17 cellular contexts compared by ENCODE assay signal in the genomic region with DNA sequence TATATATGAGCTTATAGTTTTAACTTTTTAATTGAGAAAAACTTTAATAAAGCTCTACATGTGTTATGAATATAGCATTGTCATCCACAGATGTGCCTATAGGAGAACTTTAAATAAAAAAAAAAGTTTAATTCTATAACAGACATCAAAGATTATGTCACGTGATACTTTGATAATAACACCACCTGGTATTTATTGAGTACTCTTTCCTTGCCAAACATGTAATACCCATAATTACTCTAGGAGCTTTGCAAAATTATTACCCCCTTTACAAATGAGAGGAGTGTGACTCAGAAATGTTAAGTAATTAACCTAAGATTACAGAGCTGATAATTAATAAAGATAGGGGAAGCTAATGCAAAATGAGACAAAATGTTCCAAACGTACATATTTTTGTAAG. TPM values are rescaled to one million over a fixed set of nuclear protein-coding genes. Genes with fewer than 3 reads are reported as not detected.
DNase-seq lines count a peak whose midpoint lies in the region; ATAC-seq and TF ChIP-seq lines count a peak whose summit lies in the region.
"Had no signal": no experiment of that assay in that cellular context is flagged by ENCODE, and none has a peak within 500 bp of the region (broad histone marks: within the 10 kb centered on the region; RNA-seq: fewer than 3 reads in every experiment).

No MANE protein-coding gene starts in this region.

- H3K4me1 Mint-ChIP-seq in activated CD8-positive, alpha-beta memory T cell treated with anti-CD3 and anti-CD28 coated beads, Interleukin-2, amount 10 ng/mL, durations not matched to agents 7 days and 5 days: peaks cover 67% of the 10 kb centered on the region
- peaks cover 33% of the 10 kb centered on the region for H3K4me1 Mint-ChIP-seq in stimulated activated effector memory CD8-positive, alpha-beta T cell treated with anti-CD3 and anti-CD28 coated beads, Interleukin-12 subunit alpha, Interleukin-12 subunit beta, amount 100 ng/mL, for 72 hours

- no peak overlapping the region for H3K4me3 Mint-ChIP-seq in activated CD8-positive, alpha-beta memory T cell treated with anti-CD3 and anti-CD28 coated beads, Interleukin-2, amount 10 ng/mL, durations not matched to agents 7 days and 5 days
- peak overlapping the region; percentile 6 for H3K4me3 Mint-ChIP-seq in stimulated activated effector memory CD8-positive, alpha-beta T cell treated with anti-CD3 and anti-CD28 coated beads, Interleukin-12 subunit alpha, Interleukin-12 subunit beta, amount 100 ng/mL, for 72 hours
- H3K4me3 Mint-ChIP-seq: activated T-cell treated with anti-CD3 and anti-CD28 coated beads, Interleukin-2, amount 50 U/mL, for 4 hours had no signal

- no peaks in the 10 kb centered on the region for H3K27me3 Mint-ChIP-seq in activated CD8-positive, alpha-beta memory T cell treated with anti-CD3 and anti-CD28 coated beads, Interleukin-2, amount 10 ng/mL, durations not matched to agents 7 days and 5 days

- no peak overlapping the region for H3K4me3 ChIP-seq in brain microvascular endothelial cell (ENCODE audit: low read depth, low read length)
- H3K4me3 ChIP-seq: HAP-1, thoracic aorta had no signal

- no peak for DNase-seq in activated CD8-positive, alpha-beta memory T cell treated with anti-CD3 and anti-CD28 coated beads, Interleukin-2, amount 10 ng/mL, durations not matched to agents 7 days and 5 days
- no peak for DNase-seq in activated CD8-positive, alpha-beta memory T cell treated with anti-CD3 and anti-CD28 coated beads, Interleukin-2, amount 50 U/mL, for 4 hours
- DNase-seq in NCI-H1105 (lab: John Stamatoyannopoulos, UW) (peak; percentile 26), brain microvascular endothelial cell (no peak), NCI-H1048 (lab: John Stamatoyannopoulos, UW) (no peak)
- no peak for DNase-seq in stimulated activated effector memory CD8-positive, alpha-beta T cell treated with anti-CD3 and anti-CD28 coated beads, Interleukin-12 subunit alpha, Interleukin-12 subunit beta, amount 100 ng/mL, for 72 hours (ENCODE audit: low spot score in 2 of 2)
- DNase-seq in activated CD4-positive, CD25-positive, alpha-beta regulatory T cell treated with anti-CD3 and anti-CD28 coated beads, Interleukin-2, amount 50 U/mL, for 72 hours: no peak
- DNase-seq: activated T-cell treated with anti-CD3 and anti-CD28 coated beads, Interleukin-2, amount 50 U/mL, for 4 hours; DMS153; midbrain; NCI-H1930; NCI-H748 treated with DMSO at 0.1 percent for 48 hours; SIG-M5 had no signal

- TF ChIP-seq CTCF in brain microvascular endothelial cell (IDR thresholded peaks at IDR 0.05; ENCODE audit: low read depth, low read length, missing control alignments): no peak

- H3K27me3 ChIP-seq in brain microvascular endothelial cell (replicated peaks): no peaks in the 10 kb centered on the region

- no peaks in the 10 kb centered on the region for H3K9me3 Mint-ChIP-seq in activated CD8-positive, alpha-beta memory T cell treated with anti-CD3 and anti-CD28 coated beads, Interleukin-2, amount 10 ng/mL, durations not matched to agents 7 days and 5 days (ENCODE audit: low read depth)
- H3K9me3 Mint-ChIP-seq in stimulated activated effector memory CD8-positive, alpha-beta T cell treated with anti-CD3 and anti-CD28 coated beads, Interleukin-12 subunit alpha, Interleukin-12 subunit beta, amount 100 ng/mL, for 72 hours: no peaks in the 10 kb centered on the region
- H3K9me3 Mint-ChIP-seq: activated T-cell treated with anti-CD3 and anti-CD28 coated beads, Interleukin-2, amount 50 U/mL, for 4 hours had no signal

- H3K36me3 ChIP-seq in brain microvascular endothelial cell (replicated peaks): peaks cover 5% of the 10 kb centered on the region
- H3K36me3 ChIP-seq: HAP-1, thoracic aorta had no signal

- no peak for ATAC-seq in activated CD8-positive, alpha-beta memory T cell treated with anti-CD3 and anti-CD28 coated beads, Interleukin-2, amount 10 ng/mL, durations not matched to agents 7 days and 5 days
- ATAC-seq in stimulated activated effector memory CD8-positive, alpha-beta T cell treated with anti-CD3 and anti-CD28 coated beads, Interleukin-12 subunit alpha, Interleukin-12 subunit beta, amount 100 ng/mL, for 72 hours: no peak
- no peak for ATAC-seq in HG02610 (IDR thresholded peaks at IDR 0.05; ENCODE audit: unreplicated experiment)

- H3K36me3 Mint-ChIP-seq in activated CD8-positive, alpha-beta memory T cell treated with anti-CD3 and anti-CD28 coated beads, Interleukin-2, amount 10 ng/mL, durations not matched to agents 7 days and 5 days: peaks cover 56% of the 10 kb centered on the region
- no peaks in the 10 kb centered on the region for H3K36me3 Mint-ChIP-seq in stimulated activated effector memory CD8-positive, alpha-beta T cell treated with anti-CD3 and anti-CD28 coated beads, Interleukin-12 subunit alpha, Interleukin-12 subunit beta, amount 100 ng/mL, for 72 hours

- H3K27ac Mint-ChIP-seq in activated CD8-positive, alpha-beta memory T cell treated with anti-CD3 and anti-CD28 coated beads, Interleukin-2, amount 10 ng/mL, durations not matched to agents 7 days and 5 days: peak overlapping the region; percentile 87
- no peak overlapping the region for H3K27ac Mint-ChIP-seq in stimulated activated effector memory CD8-positive, alpha-beta T cell treated with anti-CD3 and anti-CD28 coated beads, Interleukin-12 subunit alpha, Interleukin-12 subunit beta, amount 100 ng/mL, for 72 hours

- peak overlapping the region; percentile 85 for H3K27ac ChIP-seq in brain microvascular endothelial cell
- H3K27ac ChIP-seq: KMS-11 had no signal

- in situ Hi-C loops in brain microvascular endothelial cell (cut with HindIII; ENCODE audit: low pct_ligation_motif_present, low sequenced_read_pairs): no loop called here

- CTCF ChIA-PET in activated CD8-positive, alpha-beta memory T cell treated with anti-CD3 and anti-CD28 coated beads, Interleukin-2, amount 10 ng/mL, durations not matched to agents 7 days and 5 days (lab: Charles Lee): interaction anchor here (1.2 to 3.9 kb wide), 6 partner anchors 8 to 83 kb away, joined by 3 to 15 read pairs (median 8); no protein-coding TSS in a partner anchor

RNA-seq across cellular contexts. Expression of gene ITGA2, which starts 43.0 kb away (rescaled TPM):
- 10 to 100 TPM; 17.6 to 37.0 TPM for total RNA-seq in activated CD8-positive, alpha-beta memory T cell treated with anti-CD3 and anti-CD28 coated beads, Interleukin-2, amount 10 ng/mL, durations not matched to agents 7 days and 5 days
